Comparison of ENCODE assay signal across 21 cellular contexts in genomic region chr7:39089194-39089593, GRCh38.
"Had no signal": no experiment of that assay in that cellular context is flagged by ENCODE, and none has a peak within 500 bp of the region (broad histone marks: within the 10 kb centered on the region; RNA-seq: fewer than 3 reads in every experiment).

No MANE protein-coding gene starts in this region.

- ATAC-seq: activated CD8-positive, alpha-beta memory T cell treated with anti-CD3 and anti-CD28 coated beads, Interleukin-2, amount 10 ng/mL, durations not matched to agents 7 days and 5 days; PC-3; SK-N-SH treated with all-trans-retinoic acid at 6 μM for 48 hours had no signal

- DNase-seq: activated CD4-positive, alpha-beta T cell treated with anti-CD3 and anti-CD28 coated beads for 48 hours; activated CD4-positive, alpha-beta T cell treated with anti-CD3 and anti-CD28 coated beads, Interleukin-2, amount 50 U/mL, for 48 hours; activated CD4-positive, CD25-positive, alpha-beta regulatory T cell treated with anti-CD3 and anti-CD28 coated beads, Interleukin-2, amount 50 U/mL, for 72 hours; activated CD8-positive, alpha-beta memory T cell treated with anti-CD3 and anti-CD28 coated beads, Interleukin-2, amount 10 ng/mL, durations not matched to agents 7 days and 5 days; activated effector memory CD4-positive, alpha-beta T cell treated with Interleukin-2 at 50 U/mL for 16 hours; activated naive CD4-positive, alpha-beta T cell; activated T-cell treated with anti-CD3 and anti-CD28 coated beads, Interleukin-2, amount 50 U/mL, for 24 hours; aorta; central memory CD4-positive, alpha-beta T cell; MG63; NCI-H1105 treated with DMSO at 0.1 percent for 48 hours; NCI-H1436 treated with DMSO at 0.1 percent for 48 hours; NCI-H187; NCI-H446; NCI-H526; NCI-H774; PC-3; SHP77; SW 1271 had no signal

- H3K27me3 ChIP-seq: SJSA1 had no signal

- H3K27ac ChIP-seq: SJSA1 had no signal

- H3K4me1 ChIP-seq: SJSA1 had no signal

- H3K36me3 ChIP-seq: MG63, SJSA1 had no signal

- H3K4me3 ChIP-seq: MG63, SJSA1 had no signal

- H3K9me3 ChIP-seq: MG63, SJSA1 had no signal
